In genomic region chr3:161343986-161344385, GRCh38 we compare ENCODE assay signal across 17 cellular contexts. TPM values are rescaled to one million over a fixed set of nuclear protein-coding genes. Genes with fewer than 3 reads are reported as not detected.
"Had no signal": no experiment of that assay in that cellular context is flagged by ENCODE, and none has a peak within 500 bp of the region (broad histone marks: within the 10 kb centered on the region; RNA-seq: fewer than 3 reads in every experiment).

No MANE protein-coding gene starts in this region.

- H3K4me1 ChIP-seq: pancreas, right atrium auricular region, upper lobe of left lung had no signal

- H3K4me3 ChIP-seq: heart right ventricle, pancreas, right atrium auricular region, upper lobe of left lung had no signal

- ATAC-seq: heart right ventricle, left lobe of liver, pancreas had no signal

- H3K9me3 ChIP-seq: pancreas, right atrium auricular region, upper lobe of left lung had no signal

- H3K27me3 ChIP-seq: heart right ventricle, pancreas, right atrium auricular region, upper lobe of left lung had no signal

- DNase-seq: activated naive CD4-positive, alpha-beta T cell; activated naive CD8-positive, alpha-beta T cell treated with anti-CD3 and anti-CD28 coated beads, Interleukin-2, amount 10 ng/mL, durations not matched to agents 7 days and 5 days; activated T-cell treated with anti-CD3 and anti-CD28 coated beads for 4 hours; dermis blood vessel endothelial cell; heart right ventricle; naive B cell; pancreas; small intestine; stimulated activated CD4-positive, alpha-beta T cell treated with anti-CD3 and anti-CD28 coated beads, Interleukin-4, amount 100 ng/mL, for 4 hours; stimulated activated CD8-positive, alpha-beta memory T cell treated with anti-CD3 and anti-CD28 coated beads, Interleukin-4, amount 100 ng/mL, for 48 hours; stimulated activated naive CD4-positive, alpha-beta T cell treated with Interleukin-2 at 50 U/mL for 16 hours; substantia nigra; upper lobe of left lung had no signal

- H3K27ac ChIP-seq: epithelial cell of prostate, heart right ventricle, pancreas, right atrium auricular region, upper lobe of left lung had no signal

- H3K36me3 ChIP-seq: heart right ventricle, pancreas, right atrium auricular region, upper lobe of left lung had no signal

RNA-seq across cellular contexts. Expression of gene SPTSSB, which starts 27.3 kb away (rescaled TPM):
- total RNA-seq: dermis blood vessel endothelial cell, right atrium auricular region had no signal
- polyA plus RNA-seq: fibroblast of lung had no signal
